9 cellular contexts compared by ENCODE assay signal in the genomic region with DNA sequence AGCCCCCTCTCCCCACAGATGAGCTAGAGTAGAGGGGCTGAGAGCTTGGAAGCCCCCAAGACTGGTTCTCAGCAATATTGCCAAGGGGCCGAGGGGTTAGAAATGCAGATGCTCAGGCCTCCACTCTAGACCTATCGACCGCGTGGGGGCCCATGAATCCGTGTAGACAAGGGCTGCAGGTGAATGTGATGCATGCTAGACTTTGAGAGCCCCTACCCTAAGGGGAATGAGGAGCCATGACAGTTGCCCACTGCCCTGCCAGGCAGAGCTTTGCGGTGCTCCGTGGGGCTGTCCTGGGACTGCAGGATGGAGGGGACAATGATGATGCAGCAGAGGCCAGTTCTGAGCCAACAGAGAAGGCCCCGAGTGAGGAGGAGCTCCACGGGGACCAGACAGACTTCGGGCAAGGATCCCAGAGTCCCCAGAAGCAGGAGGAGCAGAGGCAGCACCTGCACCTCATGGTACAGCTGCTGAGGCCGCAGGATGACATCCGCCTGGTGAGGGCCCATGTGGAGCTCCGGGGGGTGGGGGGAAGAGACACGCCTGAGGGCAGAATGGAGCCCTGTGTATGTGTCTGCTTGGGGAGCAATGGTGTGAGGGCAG. TPM values are rescaled to one million over a fixed set of nuclear protein-coding genes. Genes with fewer than 3 reads are reported as not detected.
DNase-seq lines count a peak whose midpoint lies in the region; ATAC-seq, FAIRE-seq and TF ChIP-seq lines count a peak whose summit lies in the region.
"Had no signal": no experiment of that assay in that cellular context is flagged by ENCODE, and none has a peak within 500 bp of the region (broad histone marks: within the 10 kb centered on the region; RNA-seq: fewer than 3 reads in every experiment).

No MANE protein-coding gene starts in this region.

- no peaks in the 10 kb centered on the region for H3K79me2 ChIP-seq in keratinocyte (ENCODE audit: control insufficient read depth, insufficient read depth, low read length)

- no peak for TF ChIP-seq CTCF in keratinocyte (optimal IDR thresholded peaks at IDR 0.05 in 1 of 3, IDR thresholded peaks at IDR 0.05 in 1 of 3, conservative IDR thresholded peaks at IDR 0.05 in 1 of 3; ENCODE audit: extremely low read depth in 1 of 3, insufficient read depth in 2 of 3, low read length in 3 of 3)

- peak overlapping the region; percentile 73 to 93 (median 79) for H3K4me3 ChIP-seq in keratinocyte (ENCODE audit: control insufficient read depth in 2 of 3, extremely low read depth in 1 of 3, insufficient read depth in 2 of 3, low read depth in 1 of 3, low read length in 3 of 3)

- H3K9me1 ChIP-seq in keratinocyte (ENCODE audit: control insufficient read depth, extremely low read depth, insufficient read depth, low read length) = no peaks in the 10 kb centered on the region

- FAIRE-seq in keratinocyte (lab: Jason Lieb, UNC) = no peak
- FAIRE-seq: islet of Langerhans had no signal

- peaks cover 16% of the 10 kb centered on the region for H3K36me3 Mint-ChIP-seq in T-helper 2 cell treated with Interferon-gamma antibody and Interleukin-4, amounts not matched to agents 5 μg/mL and 100 μg/mL, for 36 hours (ENCODE audit: low read depth)

- no peak overlapping the region for H3K27ac Mint-ChIP-seq in T-helper 2 cell treated with Interferon-gamma antibody and Interleukin-4, amounts not matched to agents 5 μg/mL and 100 μg/mL, for 36 hours
- H3K27ac Mint-ChIP-seq in stimulated activated naive CD8-positive, alpha-beta T cell treated with anti-CD3 and anti-CD28 coated beads, Interleukin-15, amount 100 ng/mL, for 72 hours = peak overlapping the region; percentile 52 to 82

- dilution Hi-C loops in keratinocyte (cut with MboI; ENCODE audit: extremely low pct_ligation_motif_present, low sequenced_read_pairs) = no loop called here

- peak overlapping the region; percentile 11 for H3K4me3 Mint-ChIP-seq in T-helper 2 cell treated with Interferon-gamma antibody and Interleukin-4, amounts not matched to agents 5 μg/mL and 100 μg/mL, for 36 hours
- peak overlapping the region in 1 of 2 donors; percentile 77 for H3K4me3 Mint-ChIP-seq in stimulated activated naive CD8-positive, alpha-beta T cell treated with anti-CD3 and anti-CD28 coated beads, Interleukin-15, amount 100 ng/mL, for 72 hours

- H3K4me2 ChIP-seq in keratinocyte (ENCODE audit: control insufficient read depth, extremely low read depth, insufficient read depth, low read depth, low read length) = peak overlapping the region; percentile 82

- no peaks in the 10 kb centered on the region for H3K9me3 Mint-ChIP-seq in T-helper 2 cell treated with Interferon-gamma antibody and Interleukin-4, amounts not matched to agents 5 μg/mL and 100 μg/mL, for 36 hours
- no peaks in the 10 kb centered on the region for H3K9me3 Mint-ChIP-seq in stimulated activated naive CD8-positive, alpha-beta T cell treated with anti-CD3 and anti-CD28 coated beads, Interleukin-15, amount 100 ng/mL, for 72 hours

- DNase-seq in T-helper 2 cell treated with Interferon-gamma antibody and Interleukin-4, amounts not matched to agents 5 μg/mL and 100 μg/mL, for 36 hours (ENCODE audit: low spot score) = no peak
- no peak for DNase-seq in T-helper 2 cell
- DNase-seq in keratinocyte (ENCODE audit: low read depth, low spot score) = no peak
- no peak for DNase-seq in stimulated activated naive CD8-positive, alpha-beta T cell treated with anti-CD3 and anti-CD28 coated beads, Interleukin-15, amount 100 ng/mL, for 72 hours
- no peak for DNase-seq in NCI-H2107 (lab: John Stamatoyannopoulos, UW)
- no peak for DNase-seq in NCI-H2227 treated with DMSO at 0.1 percent for 48 hours (lab: John Stamatoyannopoulos, UW)

- H3K9ac ChIP-seq in keratinocyte (ENCODE audit: control insufficient read depth, extremely low read depth, insufficient read depth, low read length) = peak overlapping the region; percentile 81

- H3K36me3 ChIP-seq in keratinocyte (ENCODE audit: control insufficient read depth in 2 of 2, extremely low read depth in 1 of 2, insufficient read depth in 2 of 2, low read length in 2 of 2) = peaks cover 21 to 39% of the 10 kb centered on the region in 2 experiments

- no peaks in the 10 kb centered on the region for H3K27me3 ChIP-seq in keratinocyte (ENCODE audit: control insufficient read depth, extremely low read depth, insufficient read depth, low read length)

- no peaks in the 10 kb centered on the region for H4K20me1 ChIP-seq in keratinocyte (ENCODE audit: control insufficient read depth, extremely low read depth, insufficient read depth, low read length)

- no peaks in the 10 kb centered on the region for H3K9me3 ChIP-seq in keratinocyte (ENCODE audit: control insufficient read depth, low read depth, low read length)

- H3K4me1 Mint-ChIP-seq in T-helper 2 cell treated with Interferon-gamma antibody and Interleukin-4, amounts not matched to agents 5 μg/mL and 100 μg/mL, for 36 hours (ENCODE audit: low read depth) = peaks cover 2% of the 10 kb centered on the region
- H3K4me1 Mint-ChIP-seq in stimulated activated naive CD8-positive, alpha-beta T cell treated with anti-CD3 and anti-CD28 coated beads, Interleukin-15, amount 100 ng/mL, for 72 hours = peaks cover 20% of the 10 kb centered on the region

- H2AFZ ChIP-seq in keratinocyte (ENCODE audit: control insufficient read depth, low read length) = no peak overlapping the region

- ATAC-seq in stimulated activated naive CD8-positive, alpha-beta T cell treated with anti-CD3 and anti-CD28 coated beads, Interleukin-15, amount 100 ng/mL, for 72 hours = no peak
- no peak for ATAC-seq in GM18511 (IDR thresholded peaks at IDR 0.05; ENCODE audit: unreplicated experiment)

- no peaks in the 10 kb centered on the region for H3K27me3 Mint-ChIP-seq in T-helper 2 cell treated with Interferon-gamma antibody and Interleukin-4, amounts not matched to agents 5 μg/mL and 100 μg/mL, for 36 hours (ENCODE audit: low read depth)
- H3K27me3 Mint-ChIP-seq in stimulated activated naive CD8-positive, alpha-beta T cell treated with anti-CD3 and anti-CD28 coated beads, Interleukin-15, amount 100 ng/mL, for 72 hours = no peaks in the 10 kb centered on the region

- H3K27ac ChIP-seq in angular gyrus (ENCODE audit: low read depth, low read length) (peak overlapping the region; percentile 65), keratinocyte (ENCODE audit: control insufficient read depth, insufficient read depth, low read length) (no peak overlapping the region)

- H3K4me1 ChIP-seq in keratinocyte (ENCODE audit: control insufficient read depth, extremely low read depth, insufficient read depth, low read length) = peaks cover 22% of the 10 kb centered on the region

RNA-seq across cellular contexts. Expression of a gene that starts 1.3 kb away (rescaled TPM):
- polyA plus RNA-seq in keratinocyte = 20.5 to 39.2 TPM (median 24.8 TPM) in 3 replicates
- polyA plus RNA-seq in keratinocyte (2011; ENCODE audit: low read depth) = 11.2 TPM
- polyA plus RNA-seq in keratinocyte (2011; cell fraction: cytosol; rRNA removed) = 12.1 and 25.9 TPM in 2 replicates
- polyA plus RNA-seq in keratinocyte (2011; cell fraction: nucleus; rRNA removed) = 55.6 and 73.3 TPM in 2 replicates
- polyA plus RNA-seq in keratinocyte (2012; ENCODE audit: low replicate concordance) = 42.9 and 52.4 TPM in 2 replicates
- 22.4 to 37.8 TPM (median 30.0 TPM) in 3 replicates for polyA minus RNA-seq in keratinocyte
- polyA minus RNA-seq in keratinocyte (2011; cell fraction: cytosol; rRNA and poly(A)+ RNA removed) = 49.9 TPM
- 29.0 and 32.8 TPM in 2 replicates for polyA minus RNA-seq in keratinocyte (2011; cell fraction: nucleus; rRNA and poly(A)+ RNA removed)

RNA-seq across cellular contexts. Expression of a gene that starts 15.5 kb away (rescaled TPM):
- polyA plus RNA-seq in keratinocyte = 18.1 to 40.1 TPM (median 25.0 TPM) in 3 replicates
- 26.3 TPM for polyA plus RNA-seq in keratinocyte (2011; ENCODE audit: low read depth)
- 11.4 and 22.0 TPM in 2 replicates for polyA plus RNA-seq in keratinocyte (2011; cell fraction: cytosol; rRNA removed)
- polyA plus RNA-seq in keratinocyte (2011; cell fraction: nucleus; rRNA removed) = 58.2 and 67.9 TPM in 2 replicates
- 16.9 and 35.5 TPM in 2 replicates for polyA plus RNA-seq in keratinocyte (2012; ENCODE audit: low replicate concordance)
- polyA minus RNA-seq in keratinocyte = 18.7 to 32.6 TPM (median 20.1 TPM) in 3 replicates
- 17.8 TPM for polyA minus RNA-seq in keratinocyte (2011; cell fraction: cytosol; rRNA and poly(A)+ RNA removed)
- 29.3 and 30.3 TPM in 2 replicates for polyA minus RNA-seq in keratinocyte (2011; cell fraction: nucleus; rRNA and poly(A)+ RNA removed)

RNA-seq across cellular contexts. Expression of a gene that starts 38.3 kb away (rescaled TPM):
- 21.1 to 29.2 TPM (median 23.3 TPM) in 3 replicates for polyA plus RNA-seq in keratinocyte
- 72.4 TPM for polyA plus RNA-seq in keratinocyte (2011; ENCODE audit: low read depth)
- 15.4 and 26.0 TPM in 2 replicates for polyA plus RNA-seq in keratinocyte (2011; cell fraction: cytosol; rRNA removed)
- 38.5 and 51.4 TPM in 2 replicates for polyA plus RNA-seq in keratinocyte (2011; cell fraction: nucleus; rRNA removed)
- 26.4 and 42.3 TPM in 2 replicates for polyA plus RNA-seq in keratinocyte (2012; ENCODE audit: low replicate concordance)
- polyA minus RNA-seq in keratinocyte = 28.1 to 136 TPM (median 33.8 TPM) in 3 replicates
- polyA minus RNA-seq in keratinocyte (2011; cell fraction: cytosol; rRNA and poly(A)+ RNA removed) = 62.0 TPM
- polyA minus RNA-seq in keratinocyte (2011; cell fraction: nucleus; rRNA and poly(A)+ RNA removed) = 26.1 and 27.0 TPM in 2 replicates

RNA-seq across cellular contexts. Expression of a gene that starts 48.7 kb away (rescaled TPM):
- 35.7 to 60.9 TPM (median 43.3 TPM) in 3 replicates for polyA plus RNA-seq in keratinocyte
- polyA plus RNA-seq in keratinocyte (2011; ENCODE audit: low read depth) = 6.0 TPM
- polyA plus RNA-seq in keratinocyte (2011; cell fraction: cytosol; rRNA removed) = 46.0 and 102 TPM in 2 replicates
- 62.8 and 80.0 TPM in 2 replicates for polyA plus RNA-seq in keratinocyte (2011; cell fraction: nucleus; rRNA removed)
- polyA plus RNA-seq in keratinocyte (2012; ENCODE audit: low replicate concordance) = 71.4 and 79.2 TPM in 2 replicates
- polyA minus RNA-seq in keratinocyte = 8.5 to 13.1 TPM (median 9.6 TPM) in 3 replicates
- polyA minus RNA-seq in keratinocyte (2011; cell fraction: cytosol; rRNA and poly(A)+ RNA removed) = 37.6 TPM
- 15.4 and 16.5 TPM in 2 replicates for polyA minus RNA-seq in keratinocyte (2011; cell fraction: nucleus; rRNA and poly(A)+ RNA removed)
